In the genomic region with DNA sequence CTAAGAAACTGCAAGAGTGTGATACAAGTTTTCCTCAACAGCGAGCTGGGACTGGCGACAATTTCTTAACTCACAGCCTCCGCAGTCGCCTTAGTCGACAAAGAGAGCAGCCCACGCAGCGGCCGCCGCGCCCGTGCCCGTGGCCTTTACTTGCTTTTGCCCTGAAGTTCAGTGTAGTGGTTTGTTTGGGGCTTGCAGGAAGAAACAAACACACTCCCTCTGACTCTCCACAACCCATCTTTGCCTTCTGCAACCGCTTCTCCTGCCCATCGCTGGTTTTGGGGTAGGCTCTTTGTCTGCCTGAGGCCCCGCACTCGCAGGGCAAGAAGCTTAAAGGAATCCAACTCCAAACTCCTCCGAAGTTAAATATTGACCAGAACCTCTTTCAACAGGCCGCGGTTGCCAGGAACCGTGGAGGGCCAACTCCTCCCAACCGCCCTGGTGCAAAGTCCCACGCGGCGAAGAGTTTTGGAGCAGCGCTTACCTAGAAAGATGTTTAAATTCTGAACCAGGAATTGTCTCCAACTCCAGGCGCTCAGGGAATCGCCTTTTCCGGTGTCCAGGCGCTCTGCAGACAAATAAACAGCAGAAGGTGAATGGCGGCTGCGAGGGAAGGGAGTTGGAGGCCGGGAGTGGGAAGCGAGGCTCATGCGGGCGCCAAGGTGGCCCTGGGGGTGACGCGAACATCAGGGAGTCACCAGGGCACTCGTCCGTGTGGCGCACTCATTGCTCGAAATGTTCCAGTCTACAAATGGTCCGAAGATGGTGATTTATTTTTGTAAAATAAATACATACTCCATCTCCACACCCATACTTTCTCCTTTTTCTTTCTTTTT, we compare ENCODE assay signal across 1 cellular context.
TF ChIP-seq lines count a peak whose summit lies in the region.

No MANE protein-coding gene starts in this region.

TF ChIP-seq in HepG2, 621 proteins besides CTCF, POLR2A, EP300 and RAD21 (continued from another document and continues in another):
- TF ChIP-seq, protein P1, sequence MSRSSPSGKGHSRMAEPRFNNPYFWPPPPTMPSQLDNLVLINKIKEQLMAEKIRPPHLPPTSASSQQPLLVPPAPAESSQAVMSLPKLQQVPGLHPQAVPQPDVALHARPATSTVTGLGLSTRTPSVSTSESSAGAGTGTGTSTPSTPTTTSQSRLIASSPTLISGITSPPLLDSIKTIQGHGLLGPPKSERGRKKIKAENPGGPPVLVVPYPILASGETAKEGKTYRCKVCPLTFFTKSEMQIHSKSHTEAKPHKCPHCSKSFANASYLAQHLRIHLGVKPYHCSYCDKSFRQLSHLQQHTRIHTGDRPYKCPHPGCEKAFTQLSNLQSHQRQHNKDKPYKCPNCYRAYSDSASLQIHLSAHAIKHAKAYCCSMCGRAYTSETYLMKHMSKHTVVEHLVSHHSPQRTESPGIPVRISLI (CRISPR knock-in tag; IDR thresholded peaks at IDR 0.05; ENCODE audit: borderline replicate concordance), result 0 out of 2 replicates have a peak, but pooled peaks have one; percentile 11
- TF ChIP-seq, protein P2, sequence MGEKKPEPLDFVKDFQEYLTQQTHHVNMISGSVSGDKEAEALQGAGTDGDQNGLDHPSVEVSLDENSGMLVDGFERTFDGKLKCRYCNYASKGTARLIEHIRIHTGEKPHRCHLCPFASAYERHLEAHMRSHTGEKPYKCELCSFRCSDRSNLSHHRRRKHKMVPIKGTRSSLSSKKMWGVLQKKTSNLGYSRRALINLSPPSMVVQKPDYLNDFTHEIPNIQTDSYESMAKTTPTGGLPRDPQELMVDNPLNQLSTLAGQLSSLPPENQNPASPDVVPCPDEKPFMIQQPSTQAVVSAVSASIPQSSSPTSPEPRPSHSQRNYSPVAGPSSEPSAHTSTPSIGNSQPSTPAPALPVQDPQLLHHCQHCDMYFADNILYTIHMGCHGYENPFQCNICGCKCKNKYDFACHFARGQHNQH (CRISPR knock-in tag; IDR thresholded peaks at IDR 0.05), result peak; percentile 64; the same call in 1 of the 2 replicates
- TF ChIP-seq, protein P3, sequence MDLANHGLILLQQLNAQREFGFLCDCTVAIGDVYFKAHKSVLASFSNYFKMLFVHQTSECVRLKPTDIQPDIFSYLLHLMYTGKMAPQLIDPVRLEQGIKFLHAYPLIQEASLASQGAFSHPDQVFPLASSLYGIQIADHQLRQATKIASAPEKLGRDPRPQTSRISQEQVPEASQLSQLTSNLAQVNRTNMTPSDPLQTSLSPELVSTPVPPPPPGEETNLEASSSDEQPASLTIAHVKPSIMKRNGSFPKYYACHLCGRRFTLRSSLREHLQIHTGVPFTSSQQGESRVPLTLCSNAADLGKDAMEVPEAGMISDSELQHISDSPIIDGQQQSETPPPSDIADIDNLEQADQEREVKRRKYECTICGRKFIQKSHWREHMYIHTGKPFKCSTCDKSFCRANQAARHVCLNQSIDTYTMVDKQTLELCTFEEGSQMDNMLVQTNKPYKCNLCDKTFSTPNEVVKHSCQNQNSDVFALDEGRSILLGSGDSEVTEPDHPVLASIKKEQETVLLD (CRISPR knock-in tag; IDR thresholded peaks at IDR 0.05; ENCODE audit: low read depth), result no peak
- TF ChIP-seq, protein P4, sequence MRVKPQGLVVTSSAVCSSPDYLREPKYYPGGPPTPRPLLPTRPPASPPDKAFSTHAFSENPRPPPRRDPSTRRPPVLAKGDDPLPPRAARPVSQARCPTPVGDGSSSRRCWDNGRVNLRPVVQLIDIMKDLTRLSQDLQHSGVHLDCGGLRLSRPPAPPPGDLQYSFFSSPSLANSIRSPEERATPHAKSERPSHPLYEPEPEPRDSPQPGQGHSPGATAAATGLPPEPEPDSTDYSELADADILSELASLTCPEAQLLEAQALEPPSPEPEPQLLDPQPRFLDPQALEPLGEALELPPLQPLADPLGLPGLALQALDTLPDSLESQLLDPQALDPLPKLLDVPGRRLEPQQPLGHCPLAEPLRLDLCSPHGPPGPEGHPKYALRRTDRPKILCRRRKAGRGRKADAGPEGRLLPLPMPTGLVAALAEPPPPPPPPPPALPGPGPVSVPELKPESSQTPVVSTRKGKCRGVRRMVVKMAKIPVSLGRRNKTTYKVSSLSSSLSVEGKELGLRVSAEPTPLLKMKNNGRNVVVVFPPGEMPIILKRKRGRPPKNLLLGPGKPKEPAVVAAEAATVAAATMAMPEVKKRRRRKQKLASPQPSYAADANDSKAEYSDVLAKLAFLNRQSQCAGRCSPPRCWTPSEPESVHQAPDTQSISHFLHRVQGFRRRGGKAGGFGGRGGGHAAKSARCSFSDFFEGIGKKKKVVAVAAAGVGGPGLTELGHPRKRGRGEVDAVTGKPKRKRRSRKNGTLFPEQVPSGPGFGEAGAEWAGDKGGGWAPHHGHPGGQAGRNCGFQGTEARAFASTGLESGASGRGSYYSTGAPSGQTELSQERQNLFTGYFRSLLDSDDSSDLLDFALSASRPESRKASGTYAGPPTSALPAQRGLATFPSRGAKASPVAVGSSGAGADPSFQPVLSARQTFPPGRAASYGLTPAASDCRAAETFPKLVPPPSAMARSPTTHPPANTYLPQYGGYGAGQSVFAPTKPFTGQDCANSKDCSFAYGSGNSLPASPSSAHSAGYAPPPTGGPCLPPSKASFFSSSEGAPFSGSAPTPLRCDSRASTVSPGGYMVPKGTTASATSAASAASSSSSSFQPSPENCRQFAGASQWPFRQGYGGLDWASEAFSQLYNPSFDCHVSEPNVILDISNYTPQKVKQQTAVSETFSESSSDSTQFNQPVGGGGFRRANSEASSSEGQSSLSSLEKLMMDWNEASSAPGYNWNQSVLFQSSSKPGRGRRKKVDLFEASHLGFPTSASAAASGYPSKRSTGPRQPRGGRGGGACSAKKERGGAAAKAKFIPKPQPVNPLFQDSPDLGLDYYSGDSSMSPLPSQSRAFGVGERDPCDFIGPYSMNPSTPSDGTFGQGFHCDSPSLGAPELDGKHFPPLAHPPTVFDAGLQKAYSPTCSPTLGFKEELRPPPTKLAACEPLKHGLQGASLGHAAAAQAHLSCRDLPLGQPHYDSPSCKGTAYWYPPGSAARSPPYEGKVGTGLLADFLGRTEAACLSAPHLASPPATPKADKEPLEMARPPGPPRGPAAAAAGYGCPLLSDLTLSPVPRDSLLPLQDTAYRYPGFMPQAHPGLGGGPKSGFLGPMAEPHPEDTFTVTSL (CRISPR knock-in tag; IDR thresholded peaks at IDR 0.05; ENCODE audit: borderline replicate concordance), result peak; percentile 72; the same call in 1 of the 2 replicates
- TF ChIP-seq HOXA7 (CRISPR knock-in tag; IDR thresholded peaks at IDR 0.05) (no peak), ZNF253 (CRISPR knock-in tag; IDR thresholded peaks at IDR 0.05; ENCODE audit: borderline replicate concordance) (no peak), ZNF567 (CRISPR knock-in tag; IDR thresholded peaks at IDR 0.05; ENCODE audit: borderline replicate concordance) (no peak), ZNF619 (CRISPR knock-in tag; IDR thresholded peaks at IDR 0.05) (no peak), ZMAT3 (CRISPR knock-in tag; conservative IDR thresholded peaks at IDR 0.05) (0 out of 2 replicates have a peak, but pooled peaks have one; percentile 53), ZNF292 (CRISPR knock-in tag; IDR thresholded peaks at IDR 0.05; ENCODE audit: borderline replicate concordance, low read depth) (no peak; the same call in 1 of the 2 replicates), ATRX (CRISPR knock-in tag; IDR thresholded peaks at IDR 0.05; ENCODE audit: borderline replicate concordance) (no peak), ZMYM3 (CRISPR knock-in tag; IDR thresholded peaks at IDR 0.05) (no peak), KLF11 (CRISPR knock-in tag; IDR thresholded peaks at IDR 0.05) (no peak), POLR2G (IDR thresholded peaks at IDR 0.05; ENCODE audit: low read depth, low read length) (peak; percentile 97), ZFX (CRISPR knock-in tag; IDR thresholded peaks at IDR 0.05; ENCODE audit: low read depth) (peak; percentile 87), GATAD1 (CRISPR knock-in tag; IDR thresholded peaks at IDR 0.05) (no peak), CENPT (CRISPR knock-in tag; IDR thresholded peaks at IDR 0.05; ENCODE audit: low read depth) (no peak), KLF15 (CRISPR knock-in tag; IDR thresholded peaks at IDR 0.05; ENCODE audit: borderline replicate concordance) (no peak; the same call in 1 of the 2 replicates), ZNF44 (CRISPR knock-in tag; IDR thresholded peaks at IDR 0.05) (no peak), ZNF569 (CRISPR knock-in tag; IDR thresholded peaks at IDR 0.05; ENCODE audit: borderline replicate concordance) (no peak), TGIF2 (CRISPR knock-in tag; IDR thresholded peaks at IDR 0.05) (no peak), ZSCAN29 (CRISPR knock-in tag; conservative IDR thresholded peaks at IDR 0.05) (no peak; the same call in 1 of the 2 replicates), NCOA2 (CRISPR knock-in tag; IDR thresholded peaks at IDR 0.05) (peak; percentile 80; the same call in 1 of the 2 replicates), ZNF441 (CRISPR knock-in tag; IDR thresholded peaks at IDR 0.05; ENCODE audit: borderline replicate concordance) (no peak; the same call in 1 of the 2 replicates), ZNF546 (CRISPR knock-in tag; conservative IDR thresholded peaks at IDR 0.05) (0 out of 2 replicates have a peak, but pooled peaks have one; percentile 40), ZNF883 (CRISPR knock-in tag; IDR thresholded peaks at IDR 0.05; ENCODE audit: not compliant biosample characterization) (no peak), ZNF10 (CRISPR knock-in tag; IDR thresholded peaks at IDR 0.05; ENCODE audit: borderline replicate concordance, low read depth) (no peak), ZNF713 (CRISPR knock-in tag; IDR thresholded peaks at IDR 0.05) (no peak), TEAD2 (CRISPR knock-in tag; IDR thresholded peaks at IDR 0.05) (0 out of 2 replicates have a peak, but pooled peaks have one; percentile 16), ZEB1 (IDR thresholded peaks at IDR 0.05; ENCODE audit: insufficient replicate concordance, low read depth) (no peak), FOXO1 (CRISPR knock-in tag; IDR thresholded peaks at IDR 0.05) (peak; percentile 22; the same call in 1 of the 2 replicates), CHD2 (IDR thresholded peaks at IDR 0.05; ENCODE audit: low read depth, low read length) (no peak), ZNF432 (CRISPR knock-in tag; IDR thresholded peaks at IDR 0.05; ENCODE audit: borderline replicate concordance) (no peak), JUND (CRISPR knock-in tag; IDR thresholded peaks at IDR 0.05) (0 out of 2 replicates have a peak, but pooled peaks have one; percentile 29), NR2F6 (IDR thresholded peaks at IDR 0.05) (no peak), NR2F6 (CRISPR knock-in tag; IDR thresholded peaks at IDR 0.05) (no peak; the same call in 1 of the 2 replicates), ZNF138 (CRISPR knock-in tag; IDR thresholded peaks at IDR 0.05; ENCODE audit: low read depth) (no peak)
- TF ChIP-seq, protein P5, sequence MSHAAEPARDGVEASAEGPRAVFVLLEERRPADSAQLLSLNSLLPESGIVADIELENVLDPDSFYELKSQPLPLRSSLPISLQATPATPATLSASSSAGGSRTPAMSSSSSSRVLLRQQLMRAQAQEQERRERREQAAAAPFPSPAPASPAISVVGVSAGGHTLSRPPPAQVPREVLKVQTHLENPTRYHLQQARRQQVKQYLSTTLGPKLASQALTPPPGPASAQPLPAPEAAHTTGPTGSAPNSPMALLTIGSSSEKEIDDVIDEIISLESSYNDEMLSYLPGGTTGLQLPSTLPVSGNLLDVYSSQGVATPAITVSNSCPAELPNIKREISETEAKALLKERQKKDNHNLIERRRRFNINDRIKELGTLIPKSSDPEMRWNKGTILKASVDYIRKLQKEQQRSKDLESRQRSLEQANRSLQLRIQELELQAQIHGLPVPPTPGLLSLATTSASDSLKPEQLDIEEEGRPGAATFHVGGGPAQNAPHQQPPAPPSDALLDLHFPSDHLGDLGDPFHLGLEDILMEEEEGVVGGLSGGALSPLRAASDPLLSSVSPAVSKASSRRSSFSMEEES (CRISPR knock-in tag; IDR thresholded peaks at IDR 0.05), result no peak
- TF ChIP-seq, protein P6, sequence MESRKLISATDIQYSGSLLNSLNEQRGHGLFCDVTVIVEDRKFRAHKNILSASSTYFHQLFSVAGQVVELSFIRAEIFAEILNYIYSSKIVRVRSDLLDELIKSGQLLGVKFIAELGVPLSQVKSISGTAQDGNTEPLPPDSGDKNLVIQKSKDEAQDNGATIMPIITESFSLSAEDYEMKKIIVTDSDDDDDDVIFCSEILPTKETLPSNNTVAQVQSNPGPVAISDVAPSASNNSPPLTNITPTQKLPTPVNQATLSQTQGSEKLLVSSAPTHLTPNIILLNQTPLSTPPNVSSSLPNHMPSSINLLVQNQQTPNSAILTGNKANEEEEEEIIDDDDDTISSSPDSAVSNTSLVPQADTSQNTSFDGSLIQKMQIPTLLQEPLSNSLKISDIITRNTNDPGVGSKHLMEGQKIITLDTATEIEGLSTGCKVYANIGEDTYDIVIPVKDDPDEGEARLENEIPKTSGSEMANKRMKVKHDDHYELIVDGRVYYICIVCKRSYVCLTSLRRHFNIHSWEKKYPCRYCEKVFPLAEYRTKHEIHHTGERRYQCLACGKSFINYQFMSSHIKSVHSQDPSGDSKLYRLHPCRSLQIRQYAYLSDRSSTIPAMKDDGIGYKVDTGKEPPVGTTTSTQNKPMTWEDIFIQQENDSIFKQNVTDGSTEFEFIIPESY (CRISPR knock-in tag; IDR thresholded peaks at IDR 0.05), result no peak
- TF ChIP-seq, protein P7, sequence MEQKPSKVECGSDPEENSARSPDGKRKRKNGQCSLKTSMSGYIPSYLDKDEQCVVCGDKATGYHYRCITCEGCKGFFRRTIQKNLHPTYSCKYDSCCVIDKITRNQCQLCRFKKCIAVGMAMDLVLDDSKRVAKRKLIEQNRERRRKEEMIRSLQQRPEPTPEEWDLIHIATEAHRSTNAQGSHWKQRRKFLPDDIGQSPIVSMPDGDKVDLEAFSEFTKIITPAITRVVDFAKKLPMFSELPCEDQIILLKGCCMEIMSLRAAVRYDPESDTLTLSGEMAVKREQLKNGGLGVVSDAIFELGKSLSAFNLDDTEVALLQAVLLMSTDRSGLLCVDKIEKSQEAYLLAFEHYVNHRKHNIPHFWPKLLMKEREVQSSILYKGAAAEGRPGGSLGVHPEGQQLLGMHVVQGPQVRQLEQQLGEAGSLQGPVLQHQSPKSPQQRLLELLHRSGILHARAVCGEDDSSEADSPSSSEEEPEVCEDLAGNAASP (CRISPR knock-in tag; IDR thresholded peaks at IDR 0.05; ENCODE audit: borderline replicate concordance), result 0 out of 2 replicates have a peak, but pooled peaks have one; percentile 36
- TF ChIP-seq, protein P8, sequence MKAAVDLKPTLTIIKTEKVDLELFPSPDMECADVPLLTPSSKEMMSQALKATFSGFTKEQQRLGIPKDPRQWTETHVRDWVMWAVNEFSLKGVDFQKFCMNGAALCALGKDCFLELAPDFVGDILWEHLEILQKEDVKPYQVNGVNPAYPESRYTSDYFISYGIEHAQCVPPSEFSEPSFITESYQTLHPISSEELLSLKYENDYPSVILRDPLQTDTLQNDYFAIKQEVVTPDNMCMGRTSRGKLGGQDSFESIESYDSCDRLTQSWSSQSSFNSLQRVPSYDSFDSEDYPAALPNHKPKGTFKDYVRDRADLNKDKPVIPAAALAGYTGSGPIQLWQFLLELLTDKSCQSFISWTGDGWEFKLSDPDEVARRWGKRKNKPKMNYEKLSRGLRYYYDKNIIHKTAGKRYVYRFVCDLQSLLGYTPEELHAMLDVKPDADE (CRISPR knock-in tag; IDR thresholded peaks at IDR 0.05), result no peak
